Comparison of ENCODE assay signal across 16 cellular contexts in the genomic region with DNA sequence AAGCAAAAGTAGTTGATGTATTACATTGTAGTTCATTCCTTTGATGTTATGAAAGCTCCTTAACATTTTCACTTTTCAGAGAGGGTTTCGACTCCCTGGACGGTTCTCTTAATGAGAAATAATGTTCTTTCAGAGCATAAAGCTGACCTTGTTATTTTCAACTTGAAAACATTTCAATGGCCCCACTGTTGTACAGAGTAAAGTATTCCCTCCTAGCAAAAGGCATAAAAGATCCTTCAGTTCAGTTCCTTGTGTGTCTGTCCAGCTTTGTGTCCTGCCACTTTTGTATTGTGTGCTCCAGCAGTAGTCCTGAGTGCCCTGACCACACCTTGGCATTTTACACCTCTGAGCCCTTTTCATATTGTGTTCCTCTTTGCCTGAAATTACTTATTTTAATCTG.
"Had no signal": no experiment of that assay in that cellular context is flagged by ENCODE, and none has a peak within 500 bp of the region (broad histone marks: within the 10 kb centered on the region; RNA-seq: fewer than 3 reads in every experiment).

No MANE protein-coding gene starts in this region.

- ATAC-seq: activated CD4-positive, alpha-beta T cell treated with anti-CD3 and anti-CD28 coated beads for 36 hours; activated CD8-positive, alpha-beta T cell treated with anti-CD3 and anti-CD28 coated beads, Interleukin-2, amount 10 ng/mL, durations not matched to agents 7 days and 5 days; heart left ventricle; left lung had no signal

- H3K27ac Mint-ChIP-seq: activated CD4-positive, alpha-beta T cell treated with anti-CD3 and anti-CD28 coated beads for 36 hours; activated CD8-positive, alpha-beta T cell treated with anti-CD3 and anti-CD28 coated beads, Interleukin-2, amount 10 ng/mL, durations not matched to agents 7 days and 5 days; activated T-helper 2 cell treated with anti-CD3 and anti-CD28 coated beads, Interferon-gamma antibody, Interleukin-2, Interleukin-4, amounts not matched to agents 10 μg/mL and 5 μg/mL and 100 μg/mL, durations not matched to agents 14 hours and 24 hours and 36 hours had no signal

- H3K4me3 ChIP-seq: esophagus muscularis mucosa, heart left ventricle, left lung, upper lobe of left lung had no signal

- H3K27me3 Mint-ChIP-seq: activated CD4-positive, alpha-beta T cell treated with anti-CD3 and anti-CD28 coated beads for 36 hours had no signal

- H3K9ac ChIP-seq: parathyroid adenoma had no signal

- H2AFZ ChIP-seq: parathyroid adenoma had no signal

- H3K9me3 ChIP-seq: esophagus muscularis mucosa, heart left ventricle, left lung, upper lobe of left lung had no signal

- DNase-seq: activated CD4-positive, alpha-beta T cell treated with anti-CD3 and anti-CD28 coated beads for 36 hours; activated CD8-positive, alpha-beta T cell treated with anti-CD3 and anti-CD28 coated beads, Interleukin-2, amount 10 ng/mL, durations not matched to agents 7 days and 5 days; activated naive CD4-positive, alpha-beta T cell treated with anti-CD3 and anti-CD28 coated beads, Interleukin-2, amount 50 U/mL, for 16 hours; heart left ventricle; islet precursor cell; left lung; mesenchymal stem cell; retina; SIG-M5; stimulated activated CD4-positive, alpha-beta T cell treated with anti-CD3 and anti-CD28 coated beads, Interleukin-4, amount 100 ng/mL, for 4 hours; SW 1271; upper lobe of left lung had no signal

- H3K4me3 Mint-ChIP-seq: activated CD4-positive, alpha-beta T cell treated with anti-CD3 and anti-CD28 coated beads for 36 hours; activated CD8-positive, alpha-beta T cell treated with anti-CD3 and anti-CD28 coated beads, Interleukin-2, amount 10 ng/mL, durations not matched to agents 7 days and 5 days; brain had no signal

- H3K27me3 ChIP-seq: esophagus muscularis mucosa, heart left ventricle, left lung, upper lobe of left lung had no signal

- H3K9me3 Mint-ChIP-seq: activated T-helper 2 cell treated with anti-CD3 and anti-CD28 coated beads, Interferon-gamma antibody, Interleukin-2, Interleukin-4, amounts not matched to agents 10 μg/mL and 5 μg/mL and 100 μg/mL, durations not matched to agents 14 hours and 24 hours and 36 hours had no signal

- H3K4me1 ChIP-seq: parathyroid adenoma had no signal

- H3K27ac ChIP-seq: esophagus muscularis mucosa, heart left ventricle, left lung, parathyroid adenoma, upper lobe of left lung had no signal
